In the genomic region with DNA sequence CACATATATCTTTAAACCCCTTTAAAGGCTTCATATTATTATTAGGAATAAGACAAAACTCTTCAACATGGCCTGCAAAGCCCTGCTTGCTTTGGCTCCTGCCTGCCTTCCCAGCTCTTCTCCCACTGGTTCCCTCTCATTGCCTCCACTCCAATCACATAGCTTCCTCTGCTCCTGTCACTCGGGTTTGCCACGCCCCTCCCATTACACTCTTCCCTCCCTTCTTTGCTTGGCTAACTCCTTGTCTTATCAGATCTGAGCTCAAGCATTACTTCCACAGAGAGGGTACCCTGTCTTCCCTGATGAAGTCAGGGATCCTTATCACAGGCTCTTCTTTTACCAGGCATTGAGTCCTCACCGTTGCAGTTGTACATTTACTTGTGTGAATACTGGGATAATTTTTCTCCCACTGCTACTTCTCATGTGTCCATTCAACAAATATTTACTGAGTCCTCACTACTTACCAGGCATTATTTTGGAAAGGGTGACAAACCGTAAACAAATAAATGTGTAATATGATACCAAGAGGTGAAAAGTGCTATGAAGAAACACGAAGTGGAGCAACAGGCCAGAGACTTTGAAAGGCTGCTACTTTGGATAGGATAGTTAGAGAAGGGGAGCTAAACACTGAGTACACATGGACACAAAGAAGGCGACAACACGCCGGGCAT, we compare ENCODE assay signal across 16 cellular contexts. TPM values are rescaled to one million over a fixed set of nuclear protein-coding genes. Genes with fewer than 3 reads are reported as not detected.
DNase-seq lines count a peak whose midpoint lies in the region; ATAC-seq and TF ChIP-seq lines count a peak whose summit lies in the region.
"Had no signal": no experiment of that assay in that cellular context is flagged by ENCODE, and none has a peak within 500 bp of the region (broad histone marks: within the 10 kb centered on the region; RNA-seq: fewer than 3 reads in every experiment).

No MANE protein-coding gene starts in this region.

- intact Hi-C loops in activated CD4-positive, alpha-beta T cell treated with anti-CD3 and anti-CD28 coated beads for 36 hours (cut with DNase I, micrococcal nuclease) = loop anchor here in 1 of 2 experiments (1.0 kb wide), 1 partner anchor 28 kb away; no protein-coding TSS in a partner anchor

- H3K27ac Mint-ChIP-seq in activated naive CD8-positive, alpha-beta T cell = peak overlapping the region; percentile 54
- H3K27ac Mint-ChIP-seq in activated naive CD8-positive, alpha-beta T cell treated with anti-CD3 and anti-CD28 coated beads, Interleukin-2, amount 50 U/mL, for 24 hours = no peak overlapping the region
- H3K27ac Mint-ChIP-seq in activated CD4-positive, alpha-beta T cell treated with anti-CD3 and anti-CD28 coated beads for 36 hours = no peak overlapping the region
- H3K27ac Mint-ChIP-seq: activated T-helper 1 cell treated with anti-CD3 and anti-CD28 coated beads, Interleukin-12 subunit alpha, Interleukin-12 subunit beta, Interleukin-2, Interleukin-4 antibody, amounts not matched to agents 30 ng/mL and 10 ng/mL and 1 ng/mL, durations not matched to agents 14 hours and 24 hours and 36 hours; brain; stimulated activated memory B cell treated with anti-CD40 and anti-IgM and Interleukin-4, amounts not matched to agents 10 μg/mL and 1 μg/mL and 100 μg/mL, for 72 hours had no signal

- ATAC-seq in activated naive CD8-positive, alpha-beta T cell treated with anti-CD3 and anti-CD28 coated beads, Interleukin-2, amount 50 U/mL, for 24 hours = no peak
- ATAC-seq in HG02852 (IDR thresholded peaks at IDR 0.05; ENCODE audit: unreplicated experiment) = no peak
- ATAC-seq in activated CD4-positive, alpha-beta T cell treated with anti-CD3 and anti-CD28 coated beads for 36 hours = no peak
- ATAC-seq: gastroesophageal sphincter; natural killer cell; sciatic nerve; stimulated activated memory B cell treated with anti-CD40 and anti-IgM and Interleukin-4, amounts not matched to agents 10 μg/mL and 1 μg/mL and 100 μg/mL, for 72 hours had no signal

- CTCF ChIA-PET in activated CD4-positive, alpha-beta T cell treated with anti-CD3 and anti-CD28 coated beads for 36 hours (lab: Charles Lee) = no interaction called here

- DNase-seq in activated naive CD8-positive, alpha-beta T cell treated with anti-CD3 and anti-CD28 coated beads, Interleukin-2, amount 50 U/mL, for 24 hours = no peak
- DNase-seq in NCI-H2196 (lab: John Stamatoyannopoulos, UW; ENCODE audit: unreplicated experiment) (peak; percentile 1), epithelial cell of esophagus (ENCODE audit: low read depth) (peak; percentile 30), ureter (ENCODE audit: low spot score) (peak; percentile 45), NCI-H187 treated with DMSO at 0.1 percent for 48 hours (lab: John Stamatoyannopoulos, UW) (no peak)
- no peak for DNase-seq in activated CD4-positive, alpha-beta T cell treated with anti-CD3 and anti-CD28 coated beads for 36 hours
- DNase-seq: activated CD4-positive, alpha-beta T cell treated with anti-CD3 and anti-CD28 coated beads for 4 hours; natural killer cell; stimulated activated CD4-positive, alpha-beta T cell treated with anti-CD3 and anti-CD28 coated beads, Interleukin-4, amount 100 ng/mL, for 24 hours had no signal

- H3K9me3 Mint-ChIP-seq in activated naive CD8-positive, alpha-beta T cell (ENCODE audit: low read depth) = no peaks in the 10 kb centered on the region
- no peaks in the 10 kb centered on the region for H3K9me3 Mint-ChIP-seq in activated naive CD8-positive, alpha-beta T cell treated with anti-CD3 and anti-CD28 coated beads, Interleukin-2, amount 50 U/mL, for 24 hours
- H3K9me3 Mint-ChIP-seq in activated CD4-positive, alpha-beta T cell treated with anti-CD3 and anti-CD28 coated beads for 36 hours (ENCODE audit: low read depth) = no peaks in the 10 kb centered on the region
- H3K9me3 Mint-ChIP-seq: activated T-helper 1 cell treated with anti-CD3 and anti-CD28 coated beads, Interleukin-12 subunit alpha, Interleukin-12 subunit beta, Interleukin-2, Interleukin-4 antibody, amounts not matched to agents 30 ng/mL and 10 ng/mL and 1 ng/mL, durations not matched to agents 14 hours and 24 hours and 36 hours; natural killer cell; stimulated activated memory B cell treated with anti-CD40 and anti-IgM and Interleukin-4, amounts not matched to agents 10 μg/mL and 1 μg/mL and 100 μg/mL, for 72 hours had no signal

- H3K4me3 Mint-ChIP-seq in activated naive CD8-positive, alpha-beta T cell = no peak overlapping the region
- no peak overlapping the region for H3K4me3 Mint-ChIP-seq in activated naive CD8-positive, alpha-beta T cell treated with anti-CD3 and anti-CD28 coated beads, Interleukin-2, amount 50 U/mL, for 24 hours
- no peak overlapping the region for H3K4me3 Mint-ChIP-seq in activated CD4-positive, alpha-beta T cell treated with anti-CD3 and anti-CD28 coated beads for 36 hours
- H3K4me3 Mint-ChIP-seq: activated T-helper 1 cell treated with anti-CD3 and anti-CD28 coated beads, Interleukin-12 subunit alpha, Interleukin-12 subunit beta, Interleukin-2, Interleukin-4 antibody, amounts not matched to agents 30 ng/mL and 10 ng/mL and 1 ng/mL, durations not matched to agents 14 hours and 24 hours and 36 hours; brain; natural killer cell; stimulated activated memory B cell treated with anti-CD40 and anti-IgM and Interleukin-4, amounts not matched to agents 10 μg/mL and 1 μg/mL and 100 μg/mL, for 72 hours had no signal

- no peaks in the 10 kb centered on the region for H3K36me3 Mint-ChIP-seq in activated naive CD8-positive, alpha-beta T cell
- H3K36me3 Mint-ChIP-seq in activated naive CD8-positive, alpha-beta T cell treated with anti-CD3 and anti-CD28 coated beads, Interleukin-2, amount 50 U/mL, for 24 hours (ENCODE audit: low read depth) = no peaks in the 10 kb centered on the region
- no peaks in the 10 kb centered on the region for H3K36me3 Mint-ChIP-seq in activated CD4-positive, alpha-beta T cell treated with anti-CD3 and anti-CD28 coated beads for 36 hours (ENCODE audit: low read depth)
- H3K36me3 Mint-ChIP-seq: brain; natural killer cell; stimulated activated memory B cell treated with anti-CD40 and anti-IgM and Interleukin-4, amounts not matched to agents 10 μg/mL and 1 μg/mL and 100 μg/mL, for 72 hours had no signal

- TF ChIP-seq CTCF in epithelial cell of esophagus (IDR thresholded peaks at IDR 0.05; ENCODE audit: insufficient read depth, low read depth, low read length, missing control alignments) = no peak

- H3K4me1 Mint-ChIP-seq in activated naive CD8-positive, alpha-beta T cell (ENCODE audit: low read depth) = peaks cover under 1% of the 10 kb centered on the region
- H3K4me1 Mint-ChIP-seq in activated naive CD8-positive, alpha-beta T cell treated with anti-CD3 and anti-CD28 coated beads, Interleukin-2, amount 50 U/mL, for 24 hours = no peaks in the 10 kb centered on the region
- peaks cover 2% of the 10 kb centered on the region for H3K4me1 Mint-ChIP-seq in activated CD4-positive, alpha-beta T cell treated with anti-CD3 and anti-CD28 coated beads for 36 hours
- H3K4me1 Mint-ChIP-seq: brain; natural killer cell; stimulated activated memory B cell treated with anti-CD40 and anti-IgM and Interleukin-4, amounts not matched to agents 10 μg/mL and 1 μg/mL and 100 μg/mL, for 72 hours had no signal

- no peaks in the 10 kb centered on the region for H3K27me3 Mint-ChIP-seq in activated naive CD8-positive, alpha-beta T cell
- H3K27me3 Mint-ChIP-seq in activated naive CD8-positive, alpha-beta T cell treated with anti-CD3 and anti-CD28 coated beads, Interleukin-2, amount 50 U/mL, for 24 hours = no peaks in the 10 kb centered on the region
- H3K27me3 Mint-ChIP-seq in activated CD4-positive, alpha-beta T cell treated with anti-CD3 and anti-CD28 coated beads for 36 hours = peaks cover 2% of the 10 kb centered on the region
- H3K27me3 Mint-ChIP-seq: stimulated activated memory B cell treated with anti-CD40 and anti-IgM and Interleukin-4, amounts not matched to agents 10 μg/mL and 1 μg/mL and 100 μg/mL, for 72 hours had no signal

- no peak overlapping the region for H3K4me3 ChIP-seq in epithelial cell of esophagus (ENCODE audit: low read length)
- H3K4me3 ChIP-seq: gastroesophageal sphincter had no signal

- POLR2A ChIA-PET in activated CD4-positive, alpha-beta T cell treated with anti-CD3 and anti-CD28 coated beads for 36 hours (lab: Charles Lee) = no interaction called here

RNA-seq across cellular contexts. Expression of gene VGLL1, which starts 3.2 kb away (rescaled TPM):
- 85.6 TPM for total RNA-seq in ureter
- not detected for total RNA-seq in activated CD4-positive, alpha-beta T cell treated with anti-CD3 and anti-CD28 coated beads for 36 hours
- total RNA-seq: activated T-helper 1 cell treated with anti-CD3 and anti-CD28 coated beads, Interleukin-12 subunit alpha, Interleukin-12 subunit beta, Interleukin-2, Interleukin-4 antibody, amounts not matched to agents 30 ng/mL and 10 ng/mL and 1 ng/mL, durations not matched to agents 14 hours and 24 hours and 36 hours; natural killer cell; sciatic nerve had no signal

RNA-seq across cellular contexts. Expression of gene HTATSF1, which starts 31.4 kb away (rescaled TPM):
- 47.1 TPM for total RNA-seq in ureter
- total RNA-seq in activated CD4-positive, alpha-beta T cell treated with anti-CD3 and anti-CD28 coated beads for 36 hours = 10 to 100 TPM; 34.8 to 42.3 TPM

RNA-seq across cellular contexts. Expression of gene BRS3, which starts 41.0 kb away (rescaled TPM):
- 0.18 TPM for total RNA-seq in ureter
- not detected for total RNA-seq in activated CD4-positive, alpha-beta T cell treated with anti-CD3 and anti-CD28 coated beads for 36 hours
- total RNA-seq: activated T-helper 1 cell treated with anti-CD3 and anti-CD28 coated beads, Interleukin-12 subunit alpha, Interleukin-12 subunit beta, Interleukin-2, Interleukin-4 antibody, amounts not matched to agents 30 ng/mL and 10 ng/mL and 1 ng/mL, durations not matched to agents 14 hours and 24 hours and 36 hours; gastroesophageal sphincter; natural killer cell; sciatic nerve had no signal

Comparison
In these comparisons a context has a peak if more than half of its experiments do, and no peak if none do; other contexts are left out.
1. DNase-seq: peak in NCI-H2196 (single experiment), epithelial cell of esophagus (single experiment) and ureter (single experiment); none in activated naive CD8-positive, alpha-beta T cell treated with anti-CD3 and anti-CD28 coated beads, Interleukin-2, amount 50 U/mL, for 24 hours (single experiment), NCI-H187 treated with DMSO at 0.1 percent for 48 hours (single experiment) and activated CD4-positive, alpha-beta T cell treated with anti-CD3 and anti-CD28 coated beads for 36 hours (single experiment).
2. RNA of gene VGLL1, which starts 3.2 kb away (total RNA-seq): 85.6 TPM in ureter (single experiment); not detected in activated CD4-positive, alpha-beta T cell treated with anti-CD3 and anti-CD28 coated beads for 36 hours; every median in the first group is over 10 times any median in the second.